ENCODE assay signal across 1 cellular context in the genomic region with DNA sequence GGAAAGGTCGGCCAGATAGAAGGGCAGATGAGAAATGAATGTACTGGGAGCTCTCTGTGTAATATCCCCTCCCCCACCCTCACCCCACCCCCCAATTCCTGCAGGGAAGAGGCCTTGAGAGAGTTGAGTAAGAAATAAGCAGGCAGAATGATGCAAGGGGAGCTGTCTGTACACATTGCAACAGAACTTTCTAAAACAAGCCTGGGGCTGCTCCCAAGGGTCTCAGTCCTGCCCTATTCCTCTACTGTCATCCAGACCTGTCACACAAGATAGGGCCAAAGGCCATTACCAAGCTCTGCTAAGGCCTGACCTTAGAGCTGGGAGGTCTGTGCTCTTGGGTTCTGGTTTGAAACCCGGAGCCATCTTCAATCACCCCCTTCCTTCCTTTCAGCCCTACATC.
TF ChIP-seq lines count a peak whose summit lies in the region.

No MANE protein-coding gene starts in this region.

TF ChIP-seq in HepG2, 621 proteins besides CTCF, POLR2A, EP300 and RAD21 (continued from another document and continues in another):
- TF ChIP-seq, protein P1, sequence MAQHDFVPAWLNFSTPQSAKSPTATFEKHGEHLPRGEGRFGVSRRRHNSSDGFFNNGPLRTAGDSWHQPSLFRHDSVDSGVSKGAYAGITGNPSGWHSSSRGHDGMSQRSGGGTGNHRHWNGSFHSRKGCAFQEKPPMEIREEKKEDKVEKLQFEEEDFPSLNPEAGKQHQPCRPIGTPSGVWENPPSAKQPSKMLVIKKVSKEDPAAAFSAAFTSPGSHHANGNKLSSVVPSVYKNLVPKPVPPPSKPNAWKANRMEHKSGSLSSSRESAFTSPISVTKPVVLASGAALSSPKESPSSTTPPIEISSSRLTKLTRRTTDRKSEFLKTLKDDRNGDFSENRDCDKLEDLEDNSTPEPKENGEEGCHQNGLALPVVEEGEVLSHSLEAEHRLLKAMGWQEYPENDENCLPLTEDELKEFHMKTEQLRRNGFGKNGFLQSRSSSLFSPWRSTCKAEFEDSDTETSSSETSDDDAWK (CRISPR knock-in tag; IDR thresholded peaks at IDR 0.05) = no peak
- TF ChIP-seq ZNF432 (CRISPR knock-in tag; IDR thresholded peaks at IDR 0.05; ENCODE audit: borderline replicate concordance) = no peak
- TF ChIP-seq CREB1 (IDR thresholded peaks at IDR 0.05) = no peak
- TF ChIP-seq CREB1 (CRISPR knock-in tag; IDR thresholded peaks at IDR 0.05) = no peak
- TF ChIP-seq FOXA3 (CRISPR knock-in tag; IDR thresholded peaks at IDR 0.05) = peak; percentile 96
- no peak for TF ChIP-seq ZNF468 (CRISPR knock-in tag; IDR thresholded peaks at IDR 0.05)
- TF ChIP-seq, protein P2, sequence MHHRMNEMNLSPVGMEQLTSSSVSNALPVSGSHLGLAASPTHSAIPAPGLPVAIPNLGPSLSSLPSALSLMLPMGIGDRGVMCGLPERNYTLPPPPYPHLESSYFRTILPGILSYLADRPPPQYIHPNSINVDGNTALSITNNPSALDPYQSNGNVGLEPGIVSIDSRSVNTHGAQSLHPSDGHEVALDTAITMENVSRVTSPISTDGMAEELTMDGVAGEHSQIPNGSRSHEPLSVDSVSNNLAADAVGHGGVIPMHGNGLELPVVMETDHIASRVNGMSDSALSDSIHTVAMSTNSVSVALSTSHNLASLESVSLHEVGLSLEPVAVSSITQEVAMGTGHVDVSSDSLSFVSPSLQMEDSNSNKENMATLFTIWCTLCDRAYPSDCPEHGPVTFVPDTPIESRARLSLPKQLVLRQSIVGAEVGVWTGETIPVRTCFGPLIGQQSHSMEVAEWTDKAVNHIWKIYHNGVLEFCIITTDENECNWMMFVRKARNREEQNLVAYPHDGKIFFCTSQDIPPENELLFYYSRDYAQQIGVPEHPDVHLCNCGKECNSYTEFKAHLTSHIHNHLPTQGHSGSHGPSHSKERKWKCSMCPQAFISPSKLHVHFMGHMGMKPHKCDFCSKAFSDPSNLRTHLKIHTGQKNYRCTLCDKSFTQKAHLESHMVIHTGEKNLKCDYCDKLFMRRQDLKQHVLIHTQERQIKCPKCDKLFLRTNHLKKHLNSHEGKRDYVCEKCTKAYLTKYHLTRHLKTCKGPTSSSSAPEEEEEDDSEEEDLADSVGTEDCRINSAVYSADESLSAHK (CRISPR knock-in tag; IDR thresholded peaks at IDR 0.05; ENCODE audit: borderline replicate concordance) = no peak
- TF ChIP-seq ZNF83 (CRISPR knock-in tag; IDR thresholded peaks at IDR 0.05; ENCODE audit: borderline replicate concordance) = no peak
- TF ChIP-seq PRPF4 (IDR thresholded peaks at IDR 0.05; ENCODE audit: low read depth, low read length, poor library complexity, severe bottlenecking) = peak; percentile 94
- TF ChIP-seq POLR2G (IDR thresholded peaks at IDR 0.05; ENCODE audit: low read depth, low read length) = no peak
- no peak for TF ChIP-seq ZNF256 (CRISPR knock-in tag; conservative IDR thresholded peaks at IDR 0.05)
- TF ChIP-seq ZNF17 (CRISPR knock-in tag; IDR thresholded peaks at IDR 0.05) = no peak
- TF ChIP-seq ZNF367 (CRISPR knock-in tag; IDR thresholded peaks at IDR 0.05; ENCODE audit: borderline replicate concordance) = no peak
- peak in 1 of 2 experiments; percentile 92; a peak in 2 of 4 replicates for TF ChIP-seq KLF16 (CRISPR knock-in tag; IDR thresholded peaks at IDR 0.05)
- 0 out of 2 replicates have a peak, but pooled peaks have one; percentile 34 for TF ChIP-seq MXD4 (CRISPR knock-in tag; IDR thresholded peaks at IDR 0.05)
- TF ChIP-seq ZNF720 (CRISPR knock-in tag; IDR thresholded peaks at IDR 0.05) = no peak
- no peak for TF ChIP-seq NONO (IDR thresholded peaks at IDR 0.05)
- peak; percentile 75 for TF ChIP-seq NONO (CRISPR knock-in tag; conservative IDR thresholded peaks at IDR 0.05)
- 0 out of 2 replicates have a peak, but pooled peaks have one; percentile 47 for TF ChIP-seq MIER2 (CRISPR knock-in tag; IDR thresholded peaks at IDR 0.05)
- no peak for TF ChIP-seq SP140L (CRISPR knock-in tag; IDR thresholded peaks at IDR 0.05; ENCODE audit: borderline replicate concordance)
- no peak for TF ChIP-seq MZF1 (CRISPR knock-in tag; IDR thresholded peaks at IDR 0.05; ENCODE audit: borderline replicate concordance)
- TF ChIP-seq, protein P3, sequence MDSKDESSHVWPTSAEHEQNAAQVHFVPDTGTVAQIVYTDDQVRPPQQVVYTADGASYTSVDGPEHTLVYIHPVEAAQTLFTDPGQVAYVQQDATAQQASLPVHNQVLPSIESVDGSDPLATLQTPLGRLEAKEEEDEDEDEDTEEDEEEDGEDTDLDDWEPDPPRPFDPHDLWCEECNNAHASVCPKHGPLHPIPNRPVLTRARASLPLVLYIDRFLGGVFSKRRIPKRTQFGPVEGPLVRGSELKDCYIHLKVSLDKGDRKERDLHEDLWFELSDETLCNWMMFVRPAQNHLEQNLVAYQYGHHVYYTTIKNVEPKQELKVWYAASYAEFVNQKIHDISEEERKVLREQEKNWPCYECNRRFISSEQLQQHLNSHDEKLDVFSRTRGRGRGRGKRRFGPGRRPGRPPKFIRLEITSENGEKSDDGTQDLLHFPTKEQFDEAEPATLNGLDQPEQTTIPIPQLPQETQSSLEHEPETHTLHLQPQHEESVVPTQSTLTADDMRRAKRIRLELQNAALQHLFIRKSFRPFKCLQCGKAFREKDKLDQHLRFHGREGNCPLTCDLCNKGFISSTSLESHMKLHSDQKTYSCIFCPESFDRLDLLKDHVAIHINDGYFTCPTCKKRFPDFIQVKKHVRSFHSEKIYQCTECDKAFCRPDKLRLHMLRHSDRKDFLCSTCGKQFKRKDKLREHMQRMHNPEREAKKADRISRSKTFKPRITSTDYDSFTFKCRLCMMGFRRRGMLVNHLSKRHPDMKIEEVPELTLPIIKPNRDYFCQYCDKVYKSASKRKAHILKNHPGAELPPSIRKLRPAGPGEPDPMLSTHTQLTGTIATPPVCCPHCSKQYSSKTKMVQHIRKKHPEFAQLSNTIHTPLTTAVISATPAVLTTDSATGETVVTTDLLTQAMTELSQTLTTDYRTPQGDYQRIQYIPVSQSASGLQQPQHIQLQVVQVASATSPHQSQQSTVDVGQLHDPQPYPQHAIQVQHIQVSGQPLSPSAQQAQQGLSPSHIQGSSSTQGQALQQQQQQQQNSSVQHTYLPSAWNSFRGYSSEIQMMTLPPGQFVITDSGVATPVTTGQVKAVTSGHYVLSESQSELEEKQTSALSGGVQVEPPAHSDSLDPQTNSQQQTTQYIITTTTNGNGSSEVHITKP (CRISPR knock-in tag; IDR thresholded peaks at IDR 0.05; ENCODE audit: low read depth) = peak; percentile 89
- TF ChIP-seq, protein P4, sequence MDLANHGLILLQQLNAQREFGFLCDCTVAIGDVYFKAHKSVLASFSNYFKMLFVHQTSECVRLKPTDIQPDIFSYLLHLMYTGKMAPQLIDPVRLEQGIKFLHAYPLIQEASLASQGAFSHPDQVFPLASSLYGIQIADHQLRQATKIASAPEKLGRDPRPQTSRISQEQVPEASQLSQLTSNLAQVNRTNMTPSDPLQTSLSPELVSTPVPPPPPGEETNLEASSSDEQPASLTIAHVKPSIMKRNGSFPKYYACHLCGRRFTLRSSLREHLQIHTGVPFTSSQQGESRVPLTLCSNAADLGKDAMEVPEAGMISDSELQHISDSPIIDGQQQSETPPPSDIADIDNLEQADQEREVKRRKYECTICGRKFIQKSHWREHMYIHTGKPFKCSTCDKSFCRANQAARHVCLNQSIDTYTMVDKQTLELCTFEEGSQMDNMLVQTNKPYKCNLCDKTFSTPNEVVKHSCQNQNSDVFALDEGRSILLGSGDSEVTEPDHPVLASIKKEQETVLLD (CRISPR knock-in tag; IDR thresholded peaks at IDR 0.05; ENCODE audit: low read depth) = no peak
- no peak for TF ChIP-seq NKX3-1 (CRISPR knock-in tag; IDR thresholded peaks at IDR 0.05)
- TF ChIP-seq HMGA1 (CRISPR knock-in tag; conservative IDR thresholded peaks at IDR 0.05) = no peak
- TF ChIP-seq, protein P5, sequence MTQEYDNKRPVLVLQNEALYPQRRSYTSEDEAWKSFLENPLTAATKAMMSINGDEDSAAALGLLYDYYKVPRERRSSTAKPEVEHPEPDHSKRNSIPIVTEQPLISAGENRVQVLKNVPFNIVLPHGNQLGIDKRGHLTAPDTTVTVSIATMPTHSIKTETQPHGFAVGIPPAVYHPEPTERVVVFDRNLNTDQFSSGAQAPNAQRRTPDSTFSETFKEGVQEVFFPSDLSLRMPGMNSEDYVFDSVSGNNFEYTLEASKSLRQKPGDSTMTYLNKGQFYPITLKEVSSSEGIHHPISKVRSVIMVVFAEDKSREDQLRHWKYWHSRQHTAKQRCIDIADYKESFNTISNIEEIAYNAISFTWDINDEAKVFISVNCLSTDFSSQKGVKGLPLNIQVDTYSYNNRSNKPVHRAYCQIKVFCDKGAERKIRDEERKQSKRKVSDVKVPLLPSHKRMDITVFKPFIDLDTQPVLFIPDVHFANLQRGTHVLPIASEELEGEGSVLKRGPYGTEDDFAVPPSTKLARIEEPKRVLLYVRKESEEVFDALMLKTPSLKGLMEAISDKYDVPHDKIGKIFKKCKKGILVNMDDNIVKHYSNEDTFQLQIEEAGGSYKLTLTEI (CRISPR knock-in tag; conservative IDR thresholded peaks at IDR 0.05) = no peak
- TF ChIP-seq TOPORS (CRISPR knock-in tag; IDR thresholded peaks at IDR 0.05) = no peak
- TF ChIP-seq, protein P6, sequence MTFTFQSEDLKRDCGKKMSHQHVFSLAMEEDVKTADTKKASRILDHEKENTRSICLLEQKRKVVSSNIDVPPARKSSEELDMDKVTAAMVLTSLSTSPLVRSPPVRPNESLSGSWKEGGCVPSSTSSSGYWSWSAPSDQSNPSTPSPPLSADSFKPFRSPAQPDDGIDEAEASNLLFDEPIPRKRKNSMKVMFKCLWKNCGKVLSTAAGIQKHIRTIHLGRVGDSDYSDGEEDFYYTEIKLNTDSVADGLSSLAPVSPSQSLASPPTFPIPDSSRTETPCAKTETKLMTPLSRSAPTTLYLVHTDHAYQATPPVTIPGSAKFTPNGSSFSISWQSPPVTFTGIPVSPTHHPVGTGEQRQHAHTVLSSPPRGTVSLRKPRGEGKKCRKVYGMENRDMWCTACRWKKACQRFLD (CRISPR knock-in tag; IDR thresholded peaks at IDR 0.05; ENCODE audit: borderline replicate concordance) = no peak
- peak; percentile 90 for TF ChIP-seq MEF2D (CRISPR knock-in tag; IDR thresholded peaks at IDR 0.05)
- TF ChIP-seq HDAC6 (IDR thresholded peaks at IDR 0.05; ENCODE audit: low read depth, low read length) = no peak
- no peak for TF ChIP-seq ZSCAN29 (CRISPR knock-in tag; conservative IDR thresholded peaks at IDR 0.05)
- no peak for TF ChIP-seq ZNF501 (CRISPR knock-in tag; IDR thresholded peaks at IDR 0.05)
- TF ChIP-seq, protein P7, sequence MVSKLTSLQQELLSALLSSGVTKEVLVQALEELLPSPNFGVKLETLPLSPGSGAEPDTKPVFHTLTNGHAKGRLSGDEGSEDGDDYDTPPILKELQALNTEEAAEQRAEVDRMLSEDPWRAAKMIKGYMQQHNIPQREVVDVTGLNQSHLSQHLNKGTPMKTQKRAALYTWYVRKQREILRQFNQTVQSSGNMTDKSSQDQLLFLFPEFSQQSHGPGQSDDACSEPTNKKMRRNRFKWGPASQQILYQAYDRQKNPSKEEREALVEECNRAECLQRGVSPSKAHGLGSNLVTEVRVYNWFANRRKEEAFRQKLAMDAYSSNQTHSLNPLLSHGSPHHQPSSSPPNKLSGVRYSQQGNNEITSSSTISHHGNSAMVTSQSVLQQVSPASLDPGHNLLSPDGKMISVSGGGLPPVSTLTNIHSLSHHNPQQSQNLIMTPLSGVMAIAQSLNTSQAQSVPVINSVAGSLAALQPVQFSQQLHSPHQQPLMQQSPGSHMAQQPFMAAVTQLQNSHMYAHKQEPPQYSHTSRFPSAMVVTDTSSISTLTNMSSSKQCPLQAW (CRISPR knock-in tag; IDR thresholded peaks at IDR 0.05) = no peak
- no peak for TF ChIP-seq ZNF160 (CRISPR knock-in tag; IDR thresholded peaks at IDR 0.05)
- TF ChIP-seq ZNF672 (CRISPR knock-in tag; IDR thresholded peaks at IDR 0.05) = no peak
- TF ChIP-seq EZH2 (conservative IDR thresholded peaks at IDR 0.05; ENCODE audit: low read depth, low read length) = no peak
- TF ChIP-seq SKI (IDR thresholded peaks at IDR 0.05; ENCODE audit: partially characterized antibody) = peak; percentile 50
- TF ChIP-seq, protein P8, sequence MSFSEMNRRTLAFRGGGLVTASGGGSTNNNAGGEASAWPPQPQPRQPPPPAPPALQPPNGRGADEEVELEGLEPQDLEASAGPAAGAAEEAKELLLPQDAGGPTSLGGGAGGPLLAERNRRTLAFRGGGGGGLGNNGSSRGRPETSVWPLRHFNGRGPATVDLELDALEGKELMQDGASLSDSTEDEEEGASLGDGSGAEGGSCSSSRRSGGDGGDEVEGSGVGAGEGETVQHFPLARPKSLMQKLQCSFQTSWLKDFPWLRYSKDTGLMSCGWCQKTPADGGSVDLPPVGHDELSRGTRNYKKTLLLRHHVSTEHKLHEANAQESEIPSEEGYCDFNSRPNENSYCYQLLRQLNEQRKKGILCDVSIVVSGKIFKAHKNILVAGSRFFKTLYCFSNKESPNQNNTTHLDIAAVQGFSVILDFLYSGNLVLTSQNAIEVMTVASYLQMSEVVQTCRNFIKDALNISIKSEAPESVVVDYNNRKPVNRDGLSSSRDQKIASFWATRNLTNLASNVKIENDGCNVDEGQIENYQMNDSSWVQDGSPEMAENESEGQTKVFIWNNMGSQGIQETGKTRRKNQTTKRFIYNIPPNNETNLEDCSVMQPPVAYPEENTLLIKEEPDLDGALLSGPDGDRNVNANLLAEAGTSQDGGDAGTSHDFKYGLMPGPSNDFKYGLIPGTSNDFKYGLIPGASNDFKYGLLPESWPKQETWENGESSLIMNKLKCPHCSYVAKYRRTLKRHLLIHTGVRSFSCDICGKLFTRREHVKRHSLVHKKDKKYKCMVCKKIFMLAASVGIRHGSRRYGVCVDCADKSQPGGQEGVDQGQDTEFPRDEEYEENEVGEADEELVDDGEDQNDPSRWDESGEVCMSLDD (CRISPR knock-in tag; IDR thresholded peaks at IDR 0.05; ENCODE audit: borderline replicate concordance) = peak; percentile 87
- TF ChIP-seq, protein P9, sequence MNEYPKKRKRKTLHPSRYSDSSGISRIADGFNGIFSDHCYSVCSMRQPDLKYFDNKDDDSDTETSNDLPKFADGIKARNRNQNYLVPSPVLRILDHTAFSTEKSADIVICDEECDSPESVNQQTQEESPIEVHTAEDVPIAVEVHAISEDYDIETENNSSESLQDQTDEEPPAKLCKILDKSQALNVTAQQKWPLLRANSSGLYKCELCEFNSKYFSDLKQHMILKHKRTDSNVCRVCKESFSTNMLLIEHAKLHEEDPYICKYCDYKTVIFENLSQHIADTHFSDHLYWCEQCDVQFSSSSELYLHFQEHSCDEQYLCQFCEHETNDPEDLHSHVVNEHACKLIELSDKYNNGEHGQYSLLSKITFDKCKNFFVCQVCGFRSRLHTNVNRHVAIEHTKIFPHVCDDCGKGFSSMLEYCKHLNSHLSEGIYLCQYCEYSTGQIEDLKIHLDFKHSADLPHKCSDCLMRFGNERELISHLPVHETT (CRISPR knock-in tag; conservative IDR thresholded peaks at IDR 0.05) = no peak
- no peak for TF ChIP-seq ZNF607 (CRISPR knock-in tag; IDR thresholded peaks at IDR 0.05; ENCODE audit: borderline replicate concordance)
- TF ChIP-seq SSRP1 (CRISPR knock-in tag; IDR thresholded peaks at IDR 0.05) = no peak
- peak; percentile 82; the same call in 1 of the 2 replicates for TF ChIP-seq ZNF331 (CRISPR knock-in tag; IDR thresholded peaks at IDR 0.05)
- TF ChIP-seq RBFOX2 (IDR thresholded peaks at IDR 0.05; ENCODE audit: low read depth, low read length) = no peak
- TF ChIP-seq GLI4 (CRISPR knock-in tag; IDR thresholded peaks at IDR 0.05; ENCODE audit: borderline replicate concordance) = no peak
- no peak for TF ChIP-seq XBP1 (CRISPR knock-in tag; IDR thresholded peaks at IDR 0.05)
- peak; percentile 24; the same call in 1 of the 2 replicates for TF ChIP-seq GABPB1 (CRISPR knock-in tag; IDR thresholded peaks at IDR 0.05)
- TF ChIP-seq RFXAP (CRISPR knock-in tag; IDR thresholded peaks at IDR 0.05; ENCODE audit: borderline replicate concordance) = no peak
- peak; percentile 66 for TF ChIP-seq SOX5 (CRISPR knock-in tag; IDR thresholded peaks at IDR 0.05; ENCODE audit: borderline replicate concordance)
